8 cellular contexts compared by ENCODE assay signal in genomic region chrX:136496768-136497555, GRCh38. TPM values are rescaled to one million over a fixed set of nuclear protein-coding genes. Genes with fewer than 3 reads are reported as not detected.
A peak's percentile ranks its signal among the peaks of the same experiment; 100 is the strongest.
DNase-seq lines count a peak whose midpoint lies in the region; ATAC-seq and TF ChIP-seq lines count a peak whose summit lies in the region.

No MANE protein-coding gene starts in this region.

- H3K27me3 ChIP-seq in right atrium auricular region (peaks cover 0 to 4% of the 10 kb centered on the region in 2 donors), psoas muscle (ENCODE audit: insufficient read depth in 3 of 3, low read length in 2 of 3) (peaks cover 0 to 6% (median 0%) of the 10 kb centered on the region in 3 donors)

- H3K27ac ChIP-seq in angular gyrus (ENCODE audit: low read depth, low read length): peak overlapping the region; percentile 90
- H3K27ac ChIP-seq in right atrium auricular region: peak overlapping the region; percentile 91 to 97
- peak overlapping the region; percentile 90 for H3K27ac ChIP-seq in psoas muscle
- H3K27ac ChIP-seq in urinary bladder (ENCODE audit: low read depth): peak overlapping the region; percentile 98

- no peaks in the 10 kb centered on the region for H3K27me3 Mint-ChIP-seq in T-helper 17 cell

- H3K4me3 Mint-ChIP-seq in T-helper 17 cell: peak overlapping the region; percentile 90

- 0 to 40% (median 0%) methylated on average over 8 to 108 of the region's 110 CpGs for WGBS in psoas muscle, 3 donors
- WGBS in urinary bladder: under 1% methylated on average over 81 of the region's 110 CpGs

- peaks cover 6% of the 10 kb centered on the region for H3K36me3 ChIP-seq in right atrium auricular region
- peaks cover 0 to 24% of the 10 kb centered on the region in 2 donors for H3K36me3 ChIP-seq in psoas muscle (ENCODE audit: insufficient read depth in 1 of 2, low read depth in 1 of 2)
- no peaks in the 10 kb centered on the region for H3K36me3 ChIP-seq in urinary bladder (ENCODE audit: insufficient read depth)

- peak overlapping the region; percentile 92 for H3K27ac Mint-ChIP-seq in T-helper 17 cell

- TF ChIP-seq CTCF in right atrium auricular region (IDR thresholded peaks at IDR 0.05) (no peak), psoas muscle (IDR thresholded peaks at IDR 0.05) (no peak)

- H3K4me1 ChIP-seq in right atrium auricular region (no peaks in the 10 kb centered on the region), psoas muscle (peaks cover 6% of the 10 kb centered on the region), urinary bladder (ENCODE audit: insufficient read depth) (no peaks in the 10 kb centered on the region)

- intact Hi-C loops in psoas muscle (cut with DNase I): loop anchor here in 1 of 2 donors (5.0 kb wide), 1 partner anchor 330 kb away; no protein-coding TSS in a partner anchor

- peak; percentile 76 for ATAC-seq in GM18502 (IDR thresholded peaks at IDR 0.05; ENCODE audit: poor library complexity, unreplicated experiment)
- peak; percentile 78 for ATAC-seq in HG02938 (IDR thresholded peaks at IDR 0.05; ENCODE audit: unreplicated experiment)
- ATAC-seq in T-helper 17 cell: peak; percentile 79
- ATAC-seq in psoas muscle: peak; percentile 91 to 94 (median 92)

- peaks cover 9% of the 10 kb centered on the region for H3K4me1 Mint-ChIP-seq in T-helper 17 cell

- DNase-seq in NCI-H1694 (lab: John Stamatoyannopoulos, UW) (peak; percentile 68), T-helper 17 cell (peak; percentile 68 to 79 (median 78)), right atrium auricular region (ENCODE audit: low spot score) (peak; percentile 87), psoas muscle (peak; percentile 84 to 91)

- H3K4me3 ChIP-seq in right atrium auricular region (peak overlapping the region; percentile 60 to 62), psoas muscle (peak overlapping the region; percentile 75), urinary bladder (ENCODE audit: low read depth, low read length) (peak overlapping the region; percentile 72)

- H3K9me3 ChIP-seq in T-helper 17 cell (ENCODE audit: control insufficient read depth, low read length, poor library complexity, severe bottlenecking): no peaks in the 10 kb centered on the region
- no peaks in the 10 kb centered on the region for H3K9me3 ChIP-seq in right atrium auricular region
- H3K9me3 ChIP-seq in psoas muscle: no peaks in the 10 kb centered on the region

- H3K36me3 Mint-ChIP-seq in T-helper 17 cell (ENCODE audit: low read depth): no peaks in the 10 kb centered on the region

RNA-seq across cellular contexts. Expression of gene HTATSF1, which starts 0.4 kb away (rescaled TPM):
- total RNA-seq in T-helper 17 cell (10 to 100 TPM; 35.9 to 36.5 TPM), right atrium auricular region (10 to 100 TPM; 61.5 to 76.2 TPM), psoas muscle (10 to 100 TPM; 63.2 to 95.2 (median 74.1) TPM), urinary bladder (52.5 TPM)
- polyA plus RNA-seq in psoas muscle (100 to 1,000 TPM in 1 of 3 donors, 10 to 100 TPM in 2; 66.9 to 103 (median 68.3) TPM), urinary bladder (49.5 TPM)

RNA-seq across cellular contexts. Expression of gene BRS3, which starts 9.2 kb away (rescaled TPM):
- total RNA-seq in T-helper 17 cell: not detected
- not detected for total RNA-seq in right atrium auricular region
- under 1 TPM in 2 of 4 donors, not detected in 2; 0.08 to 0.09 TPM for total RNA-seq in psoas muscle
- not detected for polyA plus RNA-seq in psoas muscle
- total RNA-seq in urinary bladder: not detected
- 0.10 TPM for polyA plus RNA-seq in urinary bladder

RNA-seq across cellular contexts. Expression of gene VGLL1, which starts 35.1 kb away (rescaled TPM):
- total RNA-seq in T-helper 17 cell: not detected
- total RNA-seq in right atrium auricular region: not detected
- not detected for total RNA-seq in psoas muscle
- polyA plus RNA-seq in psoas muscle: not detected
- total RNA-seq in urinary bladder: 7.5 TPM
- 6.6 TPM for polyA plus RNA-seq in urinary bladder

Comparison
In these comparisons a context has a peak if more than half of its experiments do, and no peak if none do; other contexts are left out.
1. Peak in every context shown above with its lines: DNase-seq, ATAC-seq, H3K4me3 ChIP-seq and H3K27ac ChIP-seq.